Comparison of ENCODE assay signal across 8 cellular contexts in the genomic region with DNA sequence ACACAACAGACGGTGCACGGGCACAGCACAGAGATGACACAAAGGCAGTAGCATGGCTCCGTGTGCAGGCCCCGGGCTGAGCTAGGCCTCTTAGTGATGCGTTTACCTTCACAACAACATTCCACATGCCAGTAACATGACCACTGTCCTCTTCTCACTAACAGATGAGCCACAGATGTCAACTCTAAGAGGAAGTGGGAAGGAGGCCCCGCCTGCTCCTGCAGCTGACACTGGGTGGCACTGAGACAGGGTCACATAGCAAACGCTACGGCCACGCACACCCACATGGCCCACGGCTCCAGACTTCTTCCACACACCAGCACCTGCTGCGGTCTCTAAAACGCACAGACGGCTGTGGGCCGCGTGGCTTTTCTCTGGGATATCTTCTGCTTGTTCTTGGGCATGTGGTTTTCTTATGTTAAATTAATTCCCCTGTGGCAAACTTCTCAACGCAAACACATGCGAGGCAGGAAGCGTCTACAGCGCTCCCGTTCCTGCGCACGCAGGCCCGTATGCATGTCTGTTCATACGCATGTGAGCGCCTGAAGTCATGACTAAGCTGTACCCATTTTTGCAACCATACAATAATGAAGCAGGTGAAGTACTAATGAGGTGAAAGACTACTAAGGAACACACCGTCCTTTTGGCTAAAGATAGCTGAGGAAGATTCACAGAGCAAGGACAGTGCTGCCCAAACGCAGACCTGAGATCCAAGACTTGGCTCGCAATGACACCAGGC. TPM values are rescaled to one million over a fixed set of nuclear protein-coding genes. Genes with fewer than 3 reads are reported as not detected.
DNase-seq lines count a peak whose midpoint lies in the region; ATAC-seq, FAIRE-seq and TF ChIP-seq lines count a peak whose summit lies in the region.

No MANE protein-coding gene starts in this region.

- H3K36me3 Mint-ChIP-seq in HFFc6 (ENCODE audit: low read depth) (peaks cover 21% of the 10 kb centered on the region), T-helper 17 cell (ENCODE audit: low read depth) (peaks cover 4% of the 10 kb centered on the region)

- H3K27me3 Mint-ChIP-seq in HFFc6 (ENCODE audit: insufficient read depth) (peaks cover 4% of the 10 kb centered on the region), T-helper 17 cell (no peaks in the 10 kb centered on the region)

- H3K36me3 ChIP-seq in esophagus squamous epithelium (peaks cover 41 to 95% (median 71%) of the 10 kb centered on the region in 3 donors), H7 (replicated peaks; ENCODE audit: control insufficient read depth, insufficient read depth, low read length) (peaks cover 42% of the 10 kb centered on the region)

- WGBS in esophagus squamous epithelium, 2 donors: 57 to 78% methylated on average over 20 to 23 of the region's 28 CpGs

- H3K27me3 ChIP-seq in esophagus squamous epithelium (no peaks in the 10 kb centered on the region), H7 (ENCODE audit: control insufficient read depth, insufficient read depth, low read length) (no peaks in the 10 kb centered on the region)

- H3K27ac Mint-ChIP-seq in HFFc6: peak overlapping the region; percentile 86
- peak overlapping the region; percentile 91 for H3K27ac Mint-ChIP-seq in T-helper 17 cell

- FAIRE-seq in D721Med (lab: Jason Lieb, UNC): no peak

- H3K4me1 Mint-ChIP-seq in HFFc6 (ENCODE audit: low read depth) (peaks cover 12% of the 10 kb centered on the region), T-helper 17 cell (peaks cover 13% of the 10 kb centered on the region)

- H3K4me3 Mint-ChIP-seq in HFFc6 (no peak overlapping the region), T-helper 17 cell (peak overlapping the region; percentile 59)

- no peaks in the 10 kb centered on the region for H3K9me3 Mint-ChIP-seq in HFFc6

- no peak for TF ChIP-seq CTCF in HFFc6 (IDR thresholded peaks at IDR 0.05)
- no peak for TF ChIP-seq CTCF in D721Med (IDR thresholded peaks at IDR 0.05; ENCODE audit: insufficient read depth, missing control alignments)
- TF ChIP-seq CTCF in esophagus squamous epithelium (IDR thresholded peaks at IDR 0.05): no peak

- H3K27ac ChIP-seq in esophagus squamous epithelium: peak overlapping the region in 2 of 4 donors; percentile 14 to 52

- ATAC-seq in T-helper 17 cell: peak; percentile 78

- H3K4me3 ChIP-seq in esophagus squamous epithelium (no peak overlapping the region), H7 (ENCODE audit: insufficient read depth, low read depth, low read length) (no peak overlapping the region)

- TF ChIP-seq POLR2A in esophagus squamous epithelium (IDR thresholded peaks at IDR 0.05): no peak

- DNase-seq in COLO668 (lab: John Stamatoyannopoulos, UW; ENCODE audit: unreplicated experiment) (peak; percentile 64), HFFc6 (peak; percentile 81), T-helper 17 cell (no peak), iris pigment epithelial cell (ENCODE audit: low read depth) (peak; percentile 38), D721Med (ENCODE audit: insufficient read length, low spot score) (no peak), esophagus squamous epithelium (lab: John Stamatoyannopoulos, UW) (no peak), NCI-H1436 treated with DMSO at 0.1 percent for 48 hours (lab: John Stamatoyannopoulos, UW) (no peak), H7 (no peak)

- H3K9me3 ChIP-seq in T-helper 17 cell (ENCODE audit: control insufficient read depth, low read length, poor library complexity, severe bottlenecking) (no peaks in the 10 kb centered on the region), esophagus squamous epithelium (no peaks in the 10 kb centered on the region)

- intact Hi-C loops in esophagus squamous epithelium (cut with DNase I): no loop called here

- H3K4me1 ChIP-seq in esophagus squamous epithelium: peaks cover 8 to 21% (median 8%) of the 10 kb centered on the region in 3 donors

RNA-seq across cellular contexts. Expression of a gene that starts 26.8 kb away (rescaled TPM):
- total RNA-seq in HFFc6 (2021; fragmentation: NEBNext Ultra II Directional; extraction: Animal tissue kit (Norgen Biotek cat#: 25700)): not detected
- total RNA-seq in T-helper 17 cell (1 to 10 TPM in 1 of 2 donors, under 1 TPM in 1; 0.65 to 2.3 TPM), esophagus squamous epithelium (10 to 100 TPM in 3 of 4 donors, 1 to 10 TPM in 1; 7.6 to 24.0 (median 19.7) TPM)
- total RNA-seq in H7 (2014; rRNA removed; shearing (Covaris generic)): 0.92 and 1.7 TPM in 2 replicates

Comparison
In these comparisons a context has a peak if more than half of its experiments do, and no peak if none do; other contexts are left out.
1. DNase-seq: peak in COLO668 (single experiment), HFFc6 (single experiment) and iris pigment epithelial cell (single experiment); none in T-helper 17 cell (0 of 3), D721Med (single experiment), esophagus squamous epithelium (single experiment), NCI-H1436 treated with DMSO at 0.1 percent for 48 hours (single experiment) and H7 (single experiment).